ENCODE assay signal across 8 cellular contexts in the genomic region with DNA sequence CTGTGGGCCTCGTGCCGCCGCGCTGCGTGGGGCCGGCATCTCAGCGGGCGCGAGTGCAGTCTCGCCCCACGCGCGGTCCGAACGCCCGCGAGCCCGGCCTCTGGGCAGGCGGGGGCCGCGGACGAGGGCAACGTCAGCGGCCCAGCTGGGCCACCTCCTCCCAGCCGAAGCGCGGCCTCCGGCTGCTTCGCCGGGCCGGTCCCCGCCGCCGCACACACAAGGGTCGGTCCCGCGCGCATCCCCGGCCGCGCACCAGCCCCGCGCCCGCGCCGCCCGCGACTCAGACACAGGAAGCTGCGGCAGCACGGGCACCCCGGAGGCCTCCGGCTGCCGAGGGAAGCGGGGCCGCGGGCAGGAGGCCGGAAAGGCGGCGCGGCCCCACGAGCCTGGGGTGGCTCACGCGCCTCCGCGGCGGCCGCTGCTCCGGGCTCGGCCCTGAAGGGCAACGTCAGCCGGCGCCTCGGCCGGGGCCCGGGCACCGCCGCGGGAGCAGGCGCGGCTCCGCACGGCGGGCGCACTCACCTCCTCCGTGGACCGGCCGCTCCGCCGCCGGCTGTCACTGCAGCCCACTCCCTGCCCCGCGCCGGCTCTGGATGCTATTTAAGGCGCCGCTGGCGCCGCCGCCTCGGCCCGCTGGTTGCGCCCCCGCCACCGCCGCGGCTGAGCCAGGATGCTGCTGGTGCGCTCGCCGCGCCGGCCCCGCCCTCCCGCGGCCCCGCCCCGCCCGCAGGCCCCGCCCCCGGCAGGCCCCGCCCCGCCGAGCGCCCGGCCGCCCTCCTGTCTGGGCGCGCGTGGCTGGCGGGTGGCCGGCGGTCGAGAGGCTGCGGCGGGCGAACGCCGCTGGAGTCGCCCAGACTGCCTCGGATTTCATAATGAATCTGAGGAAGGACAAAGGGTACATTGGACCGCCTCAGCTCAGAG. TPM values are rescaled to one million over a fixed set of nuclear protein-coding genes. Genes with fewer than 3 reads are reported as not detected.
DNase-seq lines count a peak whose midpoint lies in the region; ATAC-seq and TF ChIP-seq lines count a peak whose summit lies in the region.

A gene with protein sequence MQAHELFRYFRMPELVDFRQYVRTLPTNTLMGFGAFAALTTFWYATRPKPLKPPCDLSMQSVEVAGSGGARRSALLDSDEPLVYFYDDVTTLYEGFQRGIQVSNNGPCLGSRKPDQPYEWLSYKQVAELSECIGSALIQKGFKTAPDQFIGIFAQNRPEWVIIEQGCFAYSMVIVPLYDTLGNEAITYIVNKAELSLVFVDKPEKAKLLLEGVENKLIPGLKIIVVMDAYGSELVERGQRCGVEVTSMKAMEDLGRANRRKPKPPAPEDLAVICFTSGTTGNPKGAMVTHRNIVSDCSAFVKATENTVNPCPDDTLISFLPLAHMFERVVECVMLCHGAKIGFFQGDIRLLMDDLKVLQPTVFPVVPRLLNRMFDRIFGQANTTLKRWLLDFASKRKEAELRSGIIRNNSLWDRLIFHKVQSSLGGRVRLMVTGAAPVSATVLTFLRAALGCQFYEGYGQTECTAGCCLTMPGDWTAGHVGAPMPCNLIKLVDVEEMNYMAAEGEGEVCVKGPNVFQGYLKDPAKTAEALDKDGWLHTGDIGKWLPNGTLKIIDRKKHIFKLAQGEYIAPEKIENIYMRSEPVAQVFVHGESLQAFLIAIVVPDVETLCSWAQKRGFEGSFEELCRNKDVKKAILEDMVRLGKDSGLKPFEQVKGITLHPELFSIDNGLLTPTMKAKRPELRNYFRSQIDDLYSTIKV (minus strand): TSS at position 575 of the 921 bp plus-strand sequence. CDS start 22,454 bp downstream, outside the sequence.

- H3K9me3 Mint-ChIP-seq in effector memory CD8-positive, alpha-beta T cell, result no peaks in the 10 kb centered on the region

- H3K4me3 Mint-ChIP-seq in effector memory CD8-positive, alpha-beta T cell, result peak within 1 kb of the TSS; percentile 88 to 94

- no peaks in the 10 kb centered on the region for H3K27me3 Mint-ChIP-seq in effector memory CD8-positive, alpha-beta T cell

- peak within 1 kb of the TSS; percentile 92 to 97 for H3K27ac Mint-ChIP-seq in effector memory CD8-positive, alpha-beta T cell

- TF ChIP-seq CTCF in AG09309 (IDR thresholded peaks at IDR 0.05; ENCODE audit: control insufficient read depth, insufficient read depth, low read depth, low read length, missing control alignments), result no peak

- H3K4me3 ChIP-seq in AG09309 (ENCODE audit: control insufficient read depth, low read depth, low read length), result peak within 1 kb of the TSS; percentile 44

- CTCF ChIA-PET in activated CD8-positive, alpha-beta memory T cell treated with anti-CD3 and anti-CD28 coated beads for 36 hours (lab: Charles Lee), result no interaction called here

- peak; percentile 37 for ATAC-seq in GM18870 (IDR thresholded peaks at IDR 0.05; ENCODE audit: unreplicated experiment)
- peak; percentile 57 for ATAC-seq in HG03103 (IDR thresholded peaks at IDR 0.05; ENCODE audit: low read depth, unreplicated experiment)
- ATAC-seq in effector memory CD8-positive, alpha-beta T cell (replicated peaks), result peak; percentile 73

- DNase-seq in AG09309 (ENCODE audit: low read depth), result no peak
- DNase-seq in NCI-H82 (lab: John Stamatoyannopoulos, UW), result peak; percentile 75
- DNase-seq in effector memory CD8-positive, alpha-beta T cell, result peak in 2 of 3 experiments; percentile 64 to 71
- DNase-seq in mesenteric fat pad (ENCODE audit: low spot score), result peak; percentile 96
- peak; percentile 57 to 74 for DNase-seq in stimulated activated CD8-positive, alpha-beta memory T cell treated with anti-CD3 and anti-CD28 coated beads, Interleukin-15, amount 100 ng/mL, for 4 hours (ENCODE audit: low read depth in 2 of 2)

- peaks cover 22 to 40% of the 10 kb centered on the region in 2 donors for H3K4me1 Mint-ChIP-seq in effector memory CD8-positive, alpha-beta T cell (ENCODE audit: low read depth in 2 of 2)

- POLR2A ChIA-PET in activated CD8-positive, alpha-beta memory T cell treated with anti-CD3 and anti-CD28 coated beads for 36 hours (lab: Charles Lee), result interaction anchor here (0.6 to 1.4 kb wide), 2 partner anchors 80 to 91 kb away, joined by 3 to 6 read pairs; a partner anchor contains a TSS

- peaks cover 23% of the 10 kb centered on the region for H3K36me3 Mint-ChIP-seq in effector memory CD8-positive, alpha-beta T cell (ENCODE audit: insufficient read depth)

RNA-seq across cellular contexts. Expression of the gene that starts here (rescaled TPM):
- 10 to 100 TPM; 24.5 to 25.8 TPM for total RNA-seq in activated CD8-positive, alpha-beta memory T cell treated with anti-CD3 and anti-CD28 coated beads for 36 hours
- total RNA-seq in mesenteric fat pad, result 1,386 TPM

Comparison
In these comparisons a context has a peak if more than half of its experiments do, and no peak if none do; other contexts are left out.
1. RNA of the gene that starts here (total RNA-seq): 1,386 TPM in mesenteric fat pad (single experiment); 24.5 to 25.8 TPM in activated CD8-positive, alpha-beta memory T cell treated with anti-CD3 and anti-CD28 coated beads for 36 hours; every median in the first group is over 10 times any median in the second.
2. Peak in every context shown above with its lines, with median percentiles within 50 percentile points of each other: ATAC-seq.